Comparison of ENCODE assay signal across 14 cellular contexts in the genomic region with DNA sequence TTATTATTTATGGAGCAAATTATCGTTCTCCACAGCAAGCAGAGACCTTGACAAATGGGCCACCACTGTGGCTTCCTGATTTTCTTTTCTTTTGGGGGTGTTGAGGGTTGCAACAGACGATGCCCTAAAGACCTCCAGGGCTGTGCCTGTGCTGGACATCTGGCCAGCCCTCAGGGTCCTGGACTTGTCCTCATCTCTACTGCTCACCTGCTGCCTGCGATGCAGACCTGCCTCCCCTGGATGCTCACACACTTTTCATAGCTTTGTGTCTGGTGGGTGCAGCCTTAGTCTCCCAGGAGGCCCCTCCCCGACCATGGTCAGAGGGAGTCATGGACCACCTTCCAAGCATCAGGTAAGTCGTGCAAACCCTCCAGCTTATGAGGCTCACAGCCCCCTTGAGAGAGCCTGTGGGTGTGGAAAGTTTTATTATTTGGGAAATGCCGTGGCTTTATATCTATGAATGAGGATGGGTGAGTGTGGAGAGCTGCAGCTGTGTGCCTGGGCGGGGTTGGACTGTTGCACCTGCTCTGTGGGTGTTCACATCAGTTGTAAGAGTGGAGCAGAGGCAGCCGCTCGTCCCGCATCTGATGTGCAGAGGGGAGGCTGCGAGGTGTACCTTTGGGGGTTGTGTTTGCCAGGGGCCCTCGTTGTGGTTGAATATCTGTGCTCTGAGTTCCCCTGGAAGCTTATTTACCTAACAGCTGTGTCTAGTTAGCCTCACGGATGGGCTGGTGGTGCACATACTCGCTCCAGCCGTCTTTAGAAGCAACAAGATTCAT.
A peak's percentile ranks its signal among the peaks of the same experiment; 100 is the strongest.
DNase-seq lines count a peak whose midpoint lies in the region; ATAC-seq and TF ChIP-seq lines count a peak whose summit lies in the region.
"Had no signal": no experiment of that assay in that cellular context is flagged by ENCODE, and none has a peak within 500 bp of the region (broad histone marks: within the 10 kb centered on the region; RNA-seq: fewer than 3 reads in every experiment).

No MANE protein-coding gene starts in this region.

- no peak overlapping the region for H3K27ac Mint-ChIP-seq in endodermal cell

- H3K36me3 ChIP-seq in H7 (replicated peaks; ENCODE audit: control insufficient read depth, insufficient read depth, low read length) (no peaks in the 10 kb centered on the region), endodermal cell (ENCODE audit: control insufficient read depth, insufficient read depth, low read length) (no peaks in the 10 kb centered on the region), vagina (no peaks in the 10 kb centered on the region)

- H3K4me1 Mint-ChIP-seq in endodermal cell = peaks cover 2% of the 10 kb centered on the region

- 73% methylated on average over 15 of the region's 15 CpGs for WGBS in right cardiac atrium
- WGBS in endodermal cell (ENCODE audit: insufficient coverage in 1 of 2, insufficient read length in 1 of 2), 2 experiments = 87 to 96% methylated on average over 9 to 15 of the region's 15 CpGs

- peaks cover 14% of the 10 kb centered on the region for H3K27me3 Mint-ChIP-seq in endodermal cell (ENCODE audit: insufficient read depth)

- DNase-seq in Right ventricle myocardium inferior (ENCODE audit: missing footprints) (peak; percentile 28), right cardiac atrium (no peak), H7 (peak; percentile 21), endodermal cell (peak; percentile 20), vagina (ENCODE audit: extremely low spot score in 2 of 2) (peak; percentile 77 to 84)
- DNase-seq in activated naive CD4-positive, alpha-beta T cell (lab: John Stamatoyannopoulos, UW) = no peak
- DNase-seq: DMS79, GOT3, NCI-H1048, NCI-H1436, NCI-H1930 had no signal

- no peaks in the 10 kb centered on the region for H3K4me1 ChIP-seq in right cardiac atrium (ENCODE audit: control insufficient read depth, insufficient read depth, low read length)
- no peaks in the 10 kb centered on the region for H3K4me1 ChIP-seq in endodermal cell (ENCODE audit: control insufficient read depth, insufficient read depth, low read length)
- H3K4me1 ChIP-seq in vagina = peaks cover 26% of the 10 kb centered on the region

- TF ChIP-seq CTCF in endodermal cell (conservative IDR thresholded peaks at IDR 0.05) (no peak), vagina (IDR thresholded peaks at IDR 0.05) (no peak)

- no peak for TF ChIP-seq POLR2A in vagina (IDR thresholded peaks at IDR 0.05)

- H3K9me3 Mint-ChIP-seq in endodermal cell = no peaks in the 10 kb centered on the region

- no peaks in the 10 kb centered on the region for H3K36me3 Mint-ChIP-seq in endodermal cell (ENCODE audit: low read depth)

- no peak overlapping the region for H3K27ac ChIP-seq in right cardiac atrium (ENCODE audit: low read length)
- no peak overlapping the region for H3K27ac ChIP-seq in endodermal cell (ENCODE audit: low read depth, low read length)
- H3K27ac ChIP-seq in vagina = no peak overlapping the region
- H3K27ac ChIP-seq: C4-2B, KMS-11 had no signal

- H3K4me3 ChIP-seq in right cardiac atrium (ENCODE audit: low read length) (no peak overlapping the region), H7 (ENCODE audit: insufficient read depth, low read depth, low read length) (no peak overlapping the region), endodermal cell (ENCODE audit: low read length) (no peak overlapping the region), vagina (no peak overlapping the region)

- no peak overlapping the region for H3K4me3 Mint-ChIP-seq in endodermal cell

- intact Hi-C loops in Right ventricle myocardium inferior (cut with DNase I) = no loop called here
- intact Hi-C loops in right cardiac atrium (cut with DNase I) = no loop called here
- intact Hi-C loops in vagina (cut with DNase I) = no loop called here

- H3K27me3 ChIP-seq in right cardiac atrium (ENCODE audit: control insufficient read depth, insufficient read depth) = no peaks in the 10 kb centered on the region
- no peaks in the 10 kb centered on the region for H3K27me3 ChIP-seq in H7 (ENCODE audit: control insufficient read depth, insufficient read depth, low read length)
- H3K27me3 ChIP-seq in endodermal cell (ENCODE audit: control insufficient read depth, insufficient read depth, low read length, poor library complexity, severe bottlenecking) = peaks cover 13% of the 10 kb centered on the region
- H3K27me3 ChIP-seq in vagina = no peaks in the 10 kb centered on the region

- no peak for ATAC-seq in Right ventricle myocardium inferior
- ATAC-seq in right cardiac atrium = no peak
- ATAC-seq in HG03432 (IDR thresholded peaks at IDR 0.05; ENCODE audit: unreplicated experiment) = no peak

- no peak overlapping the region for H3K9ac ChIP-seq in endodermal cell (ENCODE audit: extremely low read depth, low read length, poor library complexity, severe bottlenecking)
- H3K9ac ChIP-seq: KMS-11 had no signal

- H3K9me3 ChIP-seq in right cardiac atrium (ENCODE audit: control insufficient read depth, low read length) (no peaks in the 10 kb centered on the region), endodermal cell (ENCODE audit: control insufficient read depth, low read length) (no peaks in the 10 kb centered on the region), vagina (no peaks in the 10 kb centered on the region)

Comparison
In these comparisons a context has a peak if more than half of its experiments do, and no peak if none do; other contexts are left out.
1. DNase-seq: peak in Right ventricle myocardium inferior (single experiment), H7 (single experiment), endodermal cell (single experiment) and vagina (2 of 2); none in right cardiac atrium (0 of 3) and activated naive CD4-positive, alpha-beta T cell (0 of 4).